32 cellular contexts compared by ENCODE assay signal in genomic region chr7:106381252-106381651, GRCh38.
"Had no signal": no experiment of that assay in that cellular context is flagged by ENCODE, and none has a peak within 500 bp of the region (broad histone marks: within the 10 kb centered on the region; RNA-seq: fewer than 3 reads in every experiment).

No MANE protein-coding gene starts in this region.

- H3K27me3 ChIP-seq: ascending aorta, cardiac muscle cell, MG63, Peyer's patch had no signal

- ATAC-seq: activated CD8-positive, alpha-beta memory T cell treated with anti-CD3 and anti-CD28 coated beads, Interleukin-2, amount 10 ng/mL, durations not matched to agents 7 days and 5 days; PC-3 had no signal

- H3K9me3 ChIP-seq: ascending aorta, MG63, Peyer's patch had no signal

- H3K4me3 ChIP-seq: ascending aorta, cardiac muscle cell, MG63, Peyer's patch had no signal

- H3K36me3 ChIP-seq: ascending aorta, cardiac muscle cell, MG63, Peyer's patch, WERI-Rb-1 had no signal

- H3K27ac ChIP-seq: ascending aorta, Peyer's patch, WERI-Rb-1 had no signal

- DNase-seq: activated CD4-positive, alpha-beta memory T cell treated with anti-CD3 and anti-CD28 coated beads, Interleukin-2, amount 10 ng/mL, durations not matched to agents 7 days and 5 days; activated CD4-positive, alpha-beta T cell treated with anti-CD3 and anti-CD28 coated beads for 1 hour; activated CD4-positive, alpha-beta T cell treated with anti-CD3 and anti-CD28 coated beads for 48 hours; activated CD4-positive, CD25-positive, alpha-beta regulatory T cell; activated CD8-positive, alpha-beta memory T cell treated with anti-CD3 and anti-CD28 coated beads for 24 hours; activated CD8-positive, alpha-beta memory T cell treated with anti-CD3 and anti-CD28 coated beads, Interleukin-2, amount 10 ng/mL, durations not matched to agents 7 days and 5 days; activated CD8-positive, alpha-beta memory T cell treated with anti-CD3 and anti-CD28 coated beads, Interleukin-2, amount 50 U/mL, for 48 hours; activated effector memory CD4-positive, alpha-beta T cell treated with Interleukin-2 at 50 U/mL for 16 hours; activated naive CD4-positive, alpha-beta T cell treated with anti-CD3 and anti-CD28 coated beads, Interleukin-2, amount 10 ng/mL, durations not matched to agents 7 days and 5 days; activated T-cell treated with anti-CD3 and anti-CD28 coated beads, Interleukin-2, amount 50 U/mL, for 48 hours; amygdala; Karpas-422; MG63; NCI-H1092; NCI-H1436 treated with DMSO at 0.1 percent for 48 hours; NCI-H1694 treated with DMSO at 0.1 percent for 48 hours; NCI-H2029; NCI-H345; NCI-H510A; NCI-H526; NCI-H748 treated with DMSO at 0.1 percent for 48 hours; NK-92 treated with Interleukin-12 subunit alpha and Interleukin-12 subunit beta, amount 100 ng/mL, for 24 hours; PC-3; Peyer's patch; RPMI8226; SIG-M5; SW 1271; T-helper 1 cell; T-helper 9 cell; WERI-Rb-1 had no signal

- H3K4me1 ChIP-seq: ascending aorta, Peyer's patch had no signal
